In genomic region chr12:96465896-96466295, GRCh38 we compare ENCODE assay signal across 23 cellular contexts.
"Had no signal": no experiment of that assay in that cellular context is flagged by ENCODE, and none has a peak within 500 bp of the region (broad histone marks: within the 10 kb centered on the region; RNA-seq: fewer than 3 reads in every experiment).

No MANE protein-coding gene starts in this region.

- H3K4me3 ChIP-seq: cardiac muscle cell had no signal

- H3K36me3 ChIP-seq: brain microvascular endothelial cell, cardiac muscle cell had no signal

- H3K27me3 ChIP-seq: brain microvascular endothelial cell, cardiac muscle cell had no signal

- H3K27ac ChIP-seq: brain microvascular endothelial cell, cardiac muscle cell had no signal

- ATAC-seq: activated T-cell treated with anti-CD3 and anti-CD28 coated beads, Interleukin-2, amount 50 U/mL, for 4 hours; T-cell had no signal

- FAIRE-seq: RCC 7860, TTC549 had no signal

- DNase-seq: activated CD4-positive, alpha-beta memory T cell treated with anti-CD3 and anti-CD28 coated beads for 36 hours; activated CD4-positive, alpha-beta T cell treated with anti-CD3 and anti-CD28 coated beads, Interleukin-2, amount 10 ng/mL, durations not matched to agents 7 days and 5 days; activated CD4-positive, CD25-positive, alpha-beta regulatory T cell; activated CD8-positive, alpha-beta memory T cell treated with anti-CD3 and anti-CD28 coated beads for 24 hours; activated gamma-delta T cell; activated naive CD4-positive, alpha-beta T cell treated with anti-CD3 and anti-CD28 coated beads for 36 hours; activated T-cell treated with anti-CD3 and anti-CD28 coated beads, Interleukin-2, amount 50 U/mL, for 4 hours; brain microvascular endothelial cell; cerebellar nuclear complex; KG1; NCI-H1092; NCI-H1436 treated with DMSO at 0.1 percent for 48 hours; NCI-H187; NCI-H2081; NCI-H446; NCI-H524; SIG-M5; T-cell; T-helper 2 cell; T1000 had no signal
